In the genomic region with DNA sequence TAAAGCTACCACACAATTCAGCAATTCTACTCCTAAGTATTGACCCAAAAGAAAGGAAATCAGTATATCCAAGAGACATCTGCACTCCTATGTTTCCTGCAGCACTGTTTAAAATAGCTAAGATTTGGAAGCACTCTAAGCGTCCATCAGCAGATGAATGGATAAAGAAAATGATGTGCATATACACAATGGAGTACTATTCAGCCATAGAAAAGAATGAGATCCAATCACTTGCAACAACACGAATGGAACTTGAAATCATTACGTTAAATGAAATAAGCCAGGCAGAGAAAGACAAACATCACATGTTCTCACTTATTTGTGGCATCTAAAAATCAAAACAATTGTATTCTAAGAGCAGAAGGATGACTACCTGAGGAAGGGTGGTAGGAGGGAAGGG, we compare ENCODE assay signal across 13 cellular contexts. TPM values are rescaled to one million over a fixed set of nuclear protein-coding genes. Genes with fewer than 3 reads are reported as not detected.
DNase-seq lines count a peak whose midpoint lies in the region; ATAC-seq and TF ChIP-seq lines count a peak whose summit lies in the region.
"Had no signal": no experiment of that assay in that cellular context is flagged by ENCODE, and none has a peak within 500 bp of the region (broad histone marks: within the 10 kb centered on the region; RNA-seq: fewer than 3 reads in every experiment).

No MANE protein-coding gene starts in this region.

- TF ChIP-seq CTCF in HFF-Myc (IDR thresholded peaks at IDR 0.05; ENCODE audit: low read depth, low read length, missing control alignments) (no peak), neural progenitor cell (IDR thresholded peaks at IDR 0.05) (no peak), BE2C (IDR thresholded peaks at IDR 0.05; ENCODE audit: low read depth, low read length) (no peak)

- no peak for ATAC-seq in activated CD4-positive, alpha-beta T cell treated with anti-CD3 and anti-CD28 coated beads for 36 hours
- ATAC-seq in activated naive CD8-positive, alpha-beta T cell treated with anti-CD3 and anti-CD28 coated beads, Interleukin-2, amount 10 ng/mL, durations not matched to agents 7 days and 5 days (ENCODE audit: low read depth), result no peak
- no peak for ATAC-seq in HG03135 (IDR thresholded peaks at IDR 0.05; ENCODE audit: unreplicated experiment)
- ATAC-seq: gastroesophageal sphincter had no signal

- H2AFZ ChIP-seq in neural progenitor cell (replicated peaks), result no peak overlapping the region

- H3K27me3 ChIP-seq in neural progenitor cell, result peaks cover 87% of the 10 kb centered on the region
- peaks cover 55% of the 10 kb centered on the region for H3K27me3 ChIP-seq in BE2C

- H3K4me1 Mint-ChIP-seq in activated CD4-positive, alpha-beta T cell treated with anti-CD3 and anti-CD28 coated beads for 36 hours, result peaks cover 56% of the 10 kb centered on the region
- H3K4me1 Mint-ChIP-seq in activated naive CD8-positive, alpha-beta T cell treated with anti-CD3 and anti-CD28 coated beads, Interleukin-2, amount 10 ng/mL, durations not matched to agents 7 days and 5 days, result peaks cover 47% of the 10 kb centered on the region
- H3K4me1 Mint-ChIP-seq in neural progenitor cell, result peaks cover 9% of the 10 kb centered on the region

- no peaks in the 10 kb centered on the region for H3K36me3 ChIP-seq in neural progenitor cell
- H3K36me3 ChIP-seq in BE2C, result no peaks in the 10 kb centered on the region

- no peaks in the 10 kb centered on the region for H4K20me1 ChIP-seq in neural progenitor cell (ENCODE audit: low read depth)

- POLR2A ChIA-PET in activated CD4-positive, alpha-beta T cell treated with anti-CD3 and anti-CD28 coated beads for 36 hours (lab: Charles Lee), result interaction anchor here (2.3 to 2.6 kb wide), 2 partner anchors 116 to 163 kb away, joined by 14 to 32 read pairs; a partner anchor contains a TSS
- POLR2A ChIA-PET in activated naive CD8-positive, alpha-beta T cell treated with anti-CD3 and anti-CD28 coated beads, Interleukin-2, amount 10 ng/mL, durations not matched to agents 7 days and 5 days (lab: Charles Lee), result interaction anchor here (1.9 to 3.1 kb wide), 2 partner anchors 61 to 163 kb away, joined by 6 to 13 read pairs; no protein-coding TSS in a partner anchor

- CTCF ChIA-PET in activated CD4-positive, alpha-beta T cell treated with anti-CD3 and anti-CD28 coated beads for 36 hours (lab: Charles Lee), result interaction anchor here (1.9 kb wide), 1 partner anchor 60 kb away, joined by 4 read pairs; no protein-coding TSS in a partner anchor

- H3K4me3 Mint-ChIP-seq in activated CD4-positive, alpha-beta T cell treated with anti-CD3 and anti-CD28 coated beads for 36 hours, result peak overlapping the region; percentile 85
- H3K4me3 Mint-ChIP-seq in activated naive CD8-positive, alpha-beta T cell treated with anti-CD3 and anti-CD28 coated beads, Interleukin-2, amount 10 ng/mL, durations not matched to agents 7 days and 5 days, result peak overlapping the region; percentile 94
- H3K4me3 Mint-ChIP-seq in neural progenitor cell, result peak overlapping the region; percentile 31

- no peak for DNase-seq in activated CD4-positive, alpha-beta T cell treated with anti-CD3 and anti-CD28 coated beads for 36 hours
- DNase-seq in activated CD4-positive, alpha-beta T cell treated with anti-CD3 and anti-CD28 coated beads, Interleukin-2, amount 50 U/mL, for 48 hours, result no peak
- DNase-seq in HFF-Myc (ENCODE audit: extremely low read depth, low read depth) (no peak), neural progenitor cell (ENCODE audit: low spot score) (no peak), BE2C (no peak), NCI-H187 treated with DMSO at 0.1 percent for 48 hours (lab: John Stamatoyannopoulos, UW) (no peak)
- DNase-seq in activated naive CD8-positive, alpha-beta T cell treated with anti-CD3 and anti-CD28 coated beads, Interleukin-2, amount 10 ng/mL, durations not matched to agents 7 days and 5 days, result no peak
- DNase-seq: aorta, NCI-H1694 treated with DMSO at 0.1 percent for 48 hours had no signal

- H3K9ac ChIP-seq in neural progenitor cell, result no peak overlapping the region

- H3K27ac ChIP-seq in neural progenitor cell, result no peak overlapping the region

- H3K4me3 ChIP-seq in HFF-Myc (replicated peaks; ENCODE audit: low read depth, low read length) (peak overlapping the region; percentile 57), neural progenitor cell (no peak overlapping the region), BE2C (ENCODE audit: low read depth, low read length) (no peak overlapping the region)

- peaks cover 20% of the 10 kb centered on the region for H3K9me3 Mint-ChIP-seq in activated CD4-positive, alpha-beta T cell treated with anti-CD3 and anti-CD28 coated beads for 36 hours (ENCODE audit: low read depth)
- peaks cover 17% of the 10 kb centered on the region for H3K9me3 Mint-ChIP-seq in activated naive CD8-positive, alpha-beta T cell treated with anti-CD3 and anti-CD28 coated beads, Interleukin-2, amount 10 ng/mL, durations not matched to agents 7 days and 5 days
- peaks cover 19% of the 10 kb centered on the region for H3K9me3 Mint-ChIP-seq in neural progenitor cell

- H3K4me1 ChIP-seq in neural progenitor cell (no peaks in the 10 kb centered on the region), BE2C (no peaks in the 10 kb centered on the region)

- no peak overlapping the region for H3K27ac Mint-ChIP-seq in activated CD4-positive, alpha-beta T cell treated with anti-CD3 and anti-CD28 coated beads for 36 hours
- H3K27ac Mint-ChIP-seq in activated naive CD8-positive, alpha-beta T cell treated with anti-CD3 and anti-CD28 coated beads, Interleukin-2, amount 10 ng/mL, durations not matched to agents 7 days and 5 days, result no peak overlapping the region
- H3K27ac Mint-ChIP-seq in neural progenitor cell, result no peak overlapping the region

- peaks cover 43% of the 10 kb centered on the region for H3K36me3 Mint-ChIP-seq in activated CD4-positive, alpha-beta T cell treated with anti-CD3 and anti-CD28 coated beads for 36 hours (ENCODE audit: low read depth)
- H3K36me3 Mint-ChIP-seq in activated naive CD8-positive, alpha-beta T cell treated with anti-CD3 and anti-CD28 coated beads, Interleukin-2, amount 10 ng/mL, durations not matched to agents 7 days and 5 days, result peaks cover 39% of the 10 kb centered on the region
- H3K36me3 Mint-ChIP-seq in neural progenitor cell, result peaks cover 2% of the 10 kb centered on the region

- H3K9me3 ChIP-seq in neural progenitor cell (ENCODE audit: low read depth) (peaks cover 8% of the 10 kb centered on the region), BE2C (no peaks in the 10 kb centered on the region)

- H3F3A ChIP-seq in neural progenitor cell (ENCODE audit: low read depth), result no peaks in the 10 kb centered on the region

- intact Hi-C loops in activated CD4-positive, alpha-beta T cell treated with anti-CD3 and anti-CD28 coated beads for 36 hours (cut with DNase I, micrococcal nuclease), result loop anchor here (2.0 to 10.0 kb wide), 10 partner anchors 61 to 1173 kb away; a partner anchor contains a TSS

- peaks cover 1% of the 10 kb centered on the region for H3K27me3 Mint-ChIP-seq in activated CD4-positive, alpha-beta T cell treated with anti-CD3 and anti-CD28 coated beads for 36 hours
- H3K27me3 Mint-ChIP-seq in activated naive CD8-positive, alpha-beta T cell treated with anti-CD3 and anti-CD28 coated beads, Interleukin-2, amount 10 ng/mL, durations not matched to agents 7 days and 5 days, result peaks cover 3% of the 10 kb centered on the region
- H3K27me3 Mint-ChIP-seq in neural progenitor cell (ENCODE audit: insufficient read depth, low read depth), result peaks cover 49% of the 10 kb centered on the region

- no peak overlapping the region for H3K4me2 ChIP-seq in neural progenitor cell

- no peaks in the 10 kb centered on the region for H3K79me2 ChIP-seq in neural progenitor cell (ENCODE audit: low read depth)

RNA-seq across cellular contexts. Expression of a gene that starts 1.5 kb away (rescaled TPM):
- 10 to 100 TPM; 63.7 to 67.9 TPM for total RNA-seq in activated CD4-positive, alpha-beta T cell treated with anti-CD3 and anti-CD28 coated beads for 36 hours
- 10 to 100 TPM; 44.1 to 47.5 TPM for total RNA-seq in activated naive CD8-positive, alpha-beta T cell treated with anti-CD3 and anti-CD28 coated beads, Interleukin-2, amount 10 ng/mL, durations not matched to agents 7 days and 5 days
- total RNA-seq in neural progenitor cell (ENCODE audit: low replicate concordance), result 0.02 and 0.71 TPM in 2 replicates
- not detected for polyA plus RNA-seq in BE2C (2012; ENCODE audit: insufficient read depth, insufficient read length, low read depth)
- total RNA-seq: SK-MEL-5 had no signal
- polyA plus RNA-seq: neural cell had no signal

Comparison
In these comparisons a context has a peak if more than half of its experiments do, and no peak if none do; other contexts are left out.
1. H3K4me3 Mint-ChIP-seq: peak in every context shown above with its lines; median percentile 94 in activated naive CD8-positive, alpha-beta T cell treated with anti-CD3 and anti-CD28 coated beads, Interleukin-2, amount 10 ng/mL, durations not matched to agents 7 days and 5 days; 85 in activated CD4-positive, alpha-beta T cell treated with anti-CD3 and anti-CD28 coated beads for 36 hours; 31 in neural progenitor cell.
2. RNA of a gene that starts 1.5 kb away (total RNA-seq): 63.7 to 67.9 TPM in activated CD4-positive, alpha-beta T cell treated with anti-CD3 and anti-CD28 coated beads for 36 hours and 44.1 to 47.5 TPM in activated naive CD8-positive, alpha-beta T cell treated with anti-CD3 and anti-CD28 coated beads, Interleukin-2, amount 10 ng/mL, durations not matched to agents 7 days and 5 days; 0.02 to 0.71 TPM in neural progenitor cell; every median in the first group is over 10 times any median in the second.